11 cellular contexts compared by ENCODE assay signal in genomic region chr14:93880025-93880820, GRCh38. TPM values are rescaled to one million over a fixed set of nuclear protein-coding genes. Genes with fewer than 3 reads are reported as not detected.
DNase-seq lines count a peak whose midpoint lies in the region; ATAC-seq and TF ChIP-seq lines count a peak whose summit lies in the region.
"Had no signal": no experiment of that assay in that cellular context is flagged by ENCODE, and none has a peak within 500 bp of the region (broad histone marks: within the 10 kb centered on the region; RNA-seq: fewer than 3 reads in every experiment).

No MANE protein-coding gene starts in this region.

- in situ Hi-C loops in GM23248 (cut with MboI), result loop anchor here (10.0 kb wide), 1 partner anchor 225 kb away; no protein-coding TSS in a partner anchor

- no peak overlapping the region for H2AFZ ChIP-seq in GM23248

- H3K79me2 ChIP-seq in GM23248 (ENCODE audit: insufficient read depth), result no peaks in the 10 kb centered on the region

- 1 to 2% methylated on average over 11 of the region's 11 CpGs for WGBS in GM23248 (ENCODE audit: low coverage in 1 of 2, low lambda C conversion rate in 2 of 2, missing lambda C conversion rate in 2 of 2), 2 experiments
- 24% methylated on average over 9 of the region's 11 CpGs for WGBS in suprapubic skin

- TF ChIP-seq EP300 in suprapubic skin (IDR thresholded peaks at IDR 0.05), result no peak

- H3K4me1 ChIP-seq in GM23248 (ENCODE audit: insufficient read depth) (0 out of 2 replicates have a peak, but pooled peaks cover 3% of the 10 kb centered on the region), suprapubic skin (peaks cover 17% of the 10 kb centered on the region)

- no peak for TF ChIP-seq POLR2A in suprapubic skin (IDR thresholded peaks at IDR 0.05)

- peak overlapping the region; percentile 49 for H3K4me2 ChIP-seq in GM23248 (ENCODE audit: unreplicated experiment)

- H3K4me3 ChIP-seq in GM23248 (peak overlapping the region; percentile 25; the same call in 1 of the 2 replicates), suprapubic skin (peak overlapping the region; percentile 30)

- H3K36me3 ChIP-seq in GM23248 (ENCODE audit: low read depth) (no peaks in the 10 kb centered on the region), suprapubic skin (no peaks in the 10 kb centered on the region)

- H3K27me3 ChIP-seq in GM23248 (replicated peaks; ENCODE audit: insufficient read depth), result no peaks in the 10 kb centered on the region
- peaks cover 7% of the 10 kb centered on the region for H3K27me3 ChIP-seq in suprapubic skin

- no peak overlapping the region for H3K9ac ChIP-seq in GM23248

- TF ChIP-seq CTCF in suprapubic skin (IDR thresholded peaks at IDR 0.05), result no peak

- H3K9me3 ChIP-seq in GM23248 (ENCODE audit: low read depth), result no peaks in the 10 kb centered on the region
- no peaks in the 10 kb centered on the region for H3K9me3 ChIP-seq in suprapubic skin

- H3K27ac ChIP-seq in GM23248, result no peak overlapping the region
- no peak overlapping the region for H3K27ac ChIP-seq in suprapubic skin
- H3K27ac ChIP-seq: dorsolateral prefrontal cortex had no signal

- H4K20me1 ChIP-seq in GM23248 (ENCODE audit: insufficient read depth), result no peaks in the 10 kb centered on the region

- DNase-seq in GM23248 (peak; percentile 30), NCI-H526 (lab: John Stamatoyannopoulos, UW) (peak; percentile 91 to 97), fibroblast of the conjunctiva (ENCODE audit: low read depth) (peak; percentile 53), suprapubic skin (ENCODE audit: low spot score in 2 of 2) (no peak), HCEC 1CT (no peak), HK-2 (ENCODE audit: unreplicated experiment) (no peak)
- DNase-seq: dorsolateral prefrontal cortex, NCI-H2029 treated with DMSO at 0.1 percent for 48 hours, SHP77 treated with DMSO at 0.1 percent for 48 hours had no signal

- no peaks in the 10 kb centered on the region for H3K9me2 ChIP-seq in GM23248 (ENCODE audit: insufficient read depth)

- no peaks in the 10 kb centered on the region for H3F3A ChIP-seq in GM23248 (ENCODE audit: insufficient read depth)

- no peak for ATAC-seq in HG02623 (IDR thresholded peaks at IDR 0.05; ENCODE audit: unreplicated experiment)

RNA-seq across cellular contexts. Expression of gene FAM181A, which starts 46.9 kb away (rescaled TPM):
- not detected in 2 replicates for total RNA-seq in GM23248 (2014; rRNA removed; shearing (Covaris generic))
- polyA plus RNA-seq in GM23248 (2016; fragmentation: Nextera tagmentation; extraction: Ambion mirVana), result not detected in 2 replicates
- not detected for total RNA-seq in suprapubic skin
- total RNA-seq: activated T-helper 2 cell treated with anti-CD3 and anti-CD28 coated beads, Interferon-gamma antibody, Interleukin-2, Interleukin-4, amounts not matched to agents 10 μg/mL and 5 μg/mL and 100 μg/mL, durations not matched to agents 14 hours and 24 hours and 36 hours had no signal

Comparison
In these comparisons a context has a peak if more than half of its experiments do, and no peak if none do; other contexts are left out.
1. DNase-seq: peak in GM23248 (single experiment), NCI-H526 (2 of 2) and fibroblast of the conjunctiva (single experiment); none in suprapubic skin (0 of 2), HCEC 1CT (single experiment) and HK-2 (single experiment).